Comparison of ENCODE assay signal across 1 cellular context in the genomic region with DNA sequence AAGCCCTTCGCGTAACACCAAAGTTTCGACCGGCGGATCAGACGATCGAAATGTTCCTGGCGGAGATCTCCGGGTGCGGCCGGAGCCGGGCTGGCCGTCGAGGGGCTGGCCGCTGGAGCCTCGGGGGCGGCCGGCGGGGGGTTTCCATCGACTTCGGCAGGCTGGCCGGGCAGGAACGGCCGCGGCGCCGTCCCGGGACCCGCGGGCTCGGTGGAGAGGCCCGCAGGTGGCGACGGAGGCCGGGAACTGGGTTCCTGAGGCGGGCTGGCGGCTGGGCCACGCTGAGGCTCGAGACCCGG.
TF ChIP-seq lines count a peak whose summit lies in the region.

No MANE protein-coding gene starts in this region.

TF ChIP-seq in HEK293, 187 proteins besides CTCF, POLR2A, EP300 and RAD21 (continued from another document):
- TF ChIP-seq, protein P1, sequence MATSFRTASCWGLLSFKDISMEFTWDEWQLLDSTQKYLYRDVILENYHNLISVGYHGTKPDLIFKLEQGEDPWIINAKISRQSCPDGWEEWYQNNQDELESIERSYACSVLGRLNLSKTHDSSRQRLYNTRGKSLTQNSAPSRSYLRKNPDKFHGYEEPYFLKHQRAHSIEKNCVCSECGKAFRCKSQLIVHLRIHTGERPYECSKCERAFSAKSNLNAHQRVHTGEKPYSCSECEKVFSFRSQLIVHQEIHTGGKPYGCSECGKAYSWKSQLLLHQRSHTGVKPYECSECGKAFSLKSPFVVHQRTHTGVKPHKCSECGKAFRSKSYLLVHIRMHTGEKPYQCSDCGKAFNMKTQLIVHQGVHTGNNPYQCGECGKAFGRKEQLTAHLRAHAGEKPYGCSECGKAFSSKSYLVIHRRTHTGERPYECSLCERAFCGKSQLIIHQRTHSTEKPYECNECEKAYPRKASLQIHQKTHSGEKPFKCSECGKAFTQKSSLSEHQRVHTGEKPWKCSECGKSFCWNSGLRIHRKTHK (tag by site-specific recombination; IDR thresholded peaks at IDR 0.05) = no peak
- TF ChIP-seq ZNF112 (tag by site-specific recombination; IDR thresholded peaks at IDR 0.05) (no peak), ZNF558 (tag by site-specific recombination; IDR thresholded peaks at IDR 0.05) (no peak), ZBTB17 (tag by site-specific recombination; IDR thresholded peaks at IDR 0.05) (no peak), ZNF133 (tag by site-specific recombination; IDR thresholded peaks at IDR 0.05) (no peak)
- TF ChIP-seq, protein P2, sequence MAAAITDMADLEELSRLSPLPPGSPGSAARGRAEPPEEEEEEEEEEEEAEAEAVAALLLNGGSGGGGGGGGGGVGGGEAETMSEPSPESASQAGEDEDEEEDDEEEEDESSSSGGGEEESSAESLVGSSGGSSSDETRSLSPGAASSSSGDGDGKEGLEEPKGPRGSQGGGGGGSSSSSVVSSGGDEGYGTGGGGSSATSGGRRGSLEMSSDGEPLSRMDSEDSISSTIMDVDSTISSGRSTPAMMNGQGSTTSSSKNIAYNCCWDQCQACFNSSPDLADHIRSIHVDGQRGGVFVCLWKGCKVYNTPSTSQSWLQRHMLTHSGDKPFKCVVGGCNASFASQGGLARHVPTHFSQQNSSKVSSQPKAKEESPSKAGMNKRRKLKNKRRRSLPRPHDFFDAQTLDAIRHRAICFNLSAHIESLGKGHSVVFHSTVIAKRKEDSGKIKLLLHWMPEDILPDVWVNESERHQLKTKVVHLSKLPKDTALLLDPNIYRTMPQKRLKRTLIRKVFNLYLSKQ (tag by site-specific recombination; IDR thresholded peaks at IDR 0.05; ENCODE audit: borderline replicate concordance) = no peak
